In the genomic region with DNA sequence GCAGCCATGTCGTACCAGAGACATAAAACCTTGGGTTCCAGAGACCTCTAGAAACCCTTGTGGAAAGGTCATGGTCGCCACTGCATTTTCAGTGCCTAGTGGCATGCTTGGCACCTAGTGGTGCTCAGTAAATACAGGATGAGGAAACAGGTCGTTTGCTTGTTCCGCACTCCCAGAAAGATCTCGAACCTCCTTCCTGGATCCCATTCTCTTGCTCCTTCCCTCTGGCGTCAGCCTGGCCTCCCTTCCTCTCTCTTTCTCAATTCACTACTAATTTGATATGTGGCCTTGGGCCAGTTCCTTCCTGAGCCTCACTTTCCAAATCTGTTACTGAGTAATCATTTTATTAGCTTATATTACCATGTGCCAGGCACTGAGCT, we compare ENCODE assay signal across 11 cellular contexts. TPM values are rescaled to one million over a fixed set of nuclear protein-coding genes. Genes with fewer than 3 reads are reported as not detected.
A peak's percentile ranks its signal among the peaks of the same experiment; 100 is the strongest.
DNase-seq lines count a peak whose midpoint lies in the region; FAIRE-seq and TF ChIP-seq lines count a peak whose summit lies in the region.
"Had no signal": no experiment of that assay in that cellular context is flagged by ENCODE, and none has a peak within 500 bp of the region (broad histone marks: within the 10 kb centered on the region; RNA-seq: fewer than 3 reads in every experiment).

No MANE protein-coding gene starts in this region.

- H2BK5ac ChIP-seq in H9 (ENCODE audit: insufficient read length, low read length) = no peak overlapping the region

- DNase-seq in H9 (no peak), dermis blood vessel endothelial cell (peak; percentile 48), small intestine (peak; percentile 77), NOMO-1 treated with DMSO at 0.1 percent for 48 hours (lab: John Stamatoyannopoulos, UW; ENCODE audit: unreplicated experiment) (no peak), DMS79 treated with DMSO at 0.1 percent for 48 hours (lab: John Stamatoyannopoulos, UW) (no peak), cerebellum (ENCODE audit: low spot score) (no peak)
- no peak for DNase-seq in stimulated activated CD4-positive, alpha-beta T cell treated with anti-CD3 and anti-CD28 coated beads, Interleukin-1b, Interleukin-23, amount 100 ng/mL, for 48 hours
- DNase-seq: activated CD8-positive, alpha-beta memory T cell treated with anti-CD3 and anti-CD28 coated beads, Interleukin-2, amount 50 U/mL, for 4 hours; stimulated activated CD4-positive, alpha-beta T cell treated with anti-CD3 and anti-CD28 coated beads, Interleukin-12 subunit alpha, Interleukin-12 subunit beta, amount 100 ng/mL, for 4 hours had no signal

- WGBS in H9 (ENCODE audit: extremely low coverage, insufficient read length, low lambda C conversion rate) = no CpG with 5 or more reads among the region's 6 CpGs
- 18% methylated on average over 6 of the region's 6 CpGs for WGBS in liver
- 33 to 53% (median 43%) methylated on average over 6 of the region's 6 CpGs for WGBS in small intestine, 3 donors

- H3K4me1 ChIP-seq in H9 (ENCODE audit: insufficient read depth, low read length) (peaks cover 3% of the 10 kb centered on the region; the same call in 1 of the 2 replicates), liver (ENCODE audit: control insufficient read depth in 4 of 4, insufficient read depth in 4 of 4, low read length in 3 of 4) (peaks cover 59 to 91% (median 84%) of the 10 kb centered on the region in 4 donors), small intestine (ENCODE audit: control insufficient read depth in 2 of 2, insufficient read depth in 1 of 2, low read depth in 1 of 2, low read length in 1 of 2) (peaks cover 25 to 26% of the 10 kb centered on the region in 2 donors)

- H3K9ac ChIP-seq in H9 (ENCODE audit: extremely low read depth, insufficient read length, low read length) = no peak overlapping the region
- H3K9ac ChIP-seq in liver (ENCODE audit: low read depth in 1 of 2, low read length in 2 of 2) = peak overlapping the region in 1 of 2 donors; percentile 3

- H2BK12ac ChIP-seq in H9 (ENCODE audit: insufficient read length, low read depth, low read length) = no peak overlapping the region

- no peaks in the 10 kb centered on the region for H3K27me3 ChIP-seq in H9 (ENCODE audit: insufficient read depth, low read length)
- H3K27me3 ChIP-seq in liver (ENCODE audit: control insufficient read depth in 4 of 4, insufficient read depth in 4 of 4, low read length in 3 of 4) = no peaks in the 10 kb centered on the region
- no peaks in the 10 kb centered on the region for H3K27me3 ChIP-seq in small intestine (ENCODE audit: control insufficient read depth in 2 of 2, insufficient read depth in 2 of 2, low read length in 2 of 2)

- no peak for FAIRE-seq in small intestine (lab: Jason Lieb, UNC)
- FAIRE-seq: TTC549 had no signal

- no peak overlapping the region for H4K8ac ChIP-seq in H9 (replicated peaks; ENCODE audit: insufficient read length, low read depth, low read length)

- H3K9me3 ChIP-seq in H9 (ENCODE audit: control insufficient read depth, low read depth, low read length) (no peaks in the 10 kb centered on the region), liver (ENCODE audit: control insufficient read depth in 4 of 4, low read length in 3 of 4) (no peaks in the 10 kb centered on the region), small intestine (ENCODE audit: control insufficient read depth, low read depth) (no peaks in the 10 kb centered on the region)

- H3K56ac ChIP-seq in H9 (ENCODE audit: insufficient read length, low read depth, low read length) = no peak overlapping the region

- no peaks in the 10 kb centered on the region for H3K23me2 ChIP-seq in H9 (ENCODE audit: insufficient read length, low read depth, low read length, poor library complexity, severe bottlenecking)

- H3K36me3 ChIP-seq in liver (ENCODE audit: control insufficient read depth in 4 of 4, insufficient read depth in 3 of 4, low read depth in 1 of 4, low read length in 3 of 4) (peaks cover 0 to 2% (median under 1%) of the 10 kb centered on the region in 4 donors), small intestine (ENCODE audit: control insufficient read depth in 2 of 2, insufficient read depth in 2 of 2, low read length in 2 of 2) (no peaks in the 10 kb centered on the region)

- H3K36me3 Mint-ChIP-seq in H9 (ENCODE audit: insufficient read depth in 1 of 3, low read depth in 3 of 3) = no peaks in the 10 kb centered on the region; a peak in 1 of 7 replicates

- H3K27me3 Mint-ChIP-seq in H9 (ENCODE audit: low read depth) = no peaks in the 10 kb centered on the region

- H3K27ac ChIP-seq in H9 (ENCODE audit: insufficient read length, low read depth, low read length) (no peak overlapping the region), liver (ENCODE audit: low read depth in 1 of 2, low read length in 2 of 2) (peak overlapping the region; percentile 90), small intestine (ENCODE audit: low read depth in 1 of 2, low read length in 1 of 2) (peak overlapping the region; percentile 76 to 91)

- H3K4me2 ChIP-seq in H9 (ENCODE audit: insufficient read depth, insufficient read length, low read length) = no peak overlapping the region

- H3K79me2 ChIP-seq in H9 (ENCODE audit: insufficient read depth, low read length) = peaks cover 8% of the 10 kb centered on the region; the same call in 1 of the 2 replicates

- H3K27ac Mint-ChIP-seq in H9 = peak overlapping the region; percentile 46 to 73 (median 58); a peak in 4 of 7 replicates

- H3K18ac ChIP-seq in H9 (ENCODE audit: insufficient read length, low read depth, low read length) = no peak overlapping the region

- H2BK15ac ChIP-seq in H9 (ENCODE audit: low read depth, low read length) = no peak overlapping the region

- TF ChIP-seq CTCF in H9 (conservative IDR thresholded peaks at IDR 0.05) = no peak
- no peak for TF ChIP-seq CTCF in liver (IDR thresholded peaks at IDR 0.05; ENCODE audit: low read depth, low read length, missing input control)

- no peak overlapping the region for H2AFZ ChIP-seq in H9 (ENCODE audit: low read length)

- no peak overlapping the region for H2AK5ac ChIP-seq in H9 (ENCODE audit: insufficient read length, low read length)

- no peak overlapping the region for H3K23ac ChIP-seq in H9 (ENCODE audit: insufficient read length, low read depth, low read length)

- peaks cover 2% of the 10 kb centered on the region for H3K79me1 ChIP-seq in H9 (ENCODE audit: insufficient read depth, low read depth, low read length, poor library complexity, severe bottlenecking)

- no peak overlapping the region for H3K4me3 ChIP-seq in liver (ENCODE audit: low read depth in 1 of 3, low read length in 3 of 3)
- no peak overlapping the region for H3K4me3 ChIP-seq in small intestine (ENCODE audit: low read depth in 1 of 2, low read length in 2 of 2)

- H4K91ac ChIP-seq in H9 (ENCODE audit: insufficient read length, low read depth, low read length) = no peak overlapping the region

- peak; percentile 40 to 55 for TF ChIP-seq RAD21 in liver (IDR thresholded peaks at IDR 0.05)

- no peak overlapping the region for H4K5ac ChIP-seq in H9 (ENCODE audit: insufficient read length, low read depth, low read length)

- H3K4ac ChIP-seq in H9 (ENCODE audit: low read depth, low read length) = no peak overlapping the region

- H2BK20ac ChIP-seq in H9 (ENCODE audit: low read depth, low read length, poor library complexity, severe bottlenecking) = no peak overlapping the region

- H2BK120ac ChIP-seq in H9 (ENCODE audit: low read depth, low read length, poor library complexity, severe bottlenecking) = no peak overlapping the region

- H3T11ph ChIP-seq in H9 (ENCODE audit: low read length) = no peak overlapping the region

- no peaks in the 10 kb centered on the region for H3K9me3 Mint-ChIP-seq in H9

- peak overlapping the region in 1 of 2 experiments; percentile 14; a peak in 1 of 5 replicates for H3K4me3 Mint-ChIP-seq in H9

- H4K20me1 ChIP-seq in H9 (ENCODE audit: control insufficient read depth, insufficient read depth, insufficient read length) = no peaks in the 10 kb centered on the region

- H3K4me1 Mint-ChIP-seq in H9 = peaks cover 57 to 69% of the 10 kb centered on the region in 2 experiments

- no peak overlapping the region for H3K14ac ChIP-seq in H9 (ENCODE audit: insufficient read depth, low read length)

TF ChIP-seq in liver, 16 proteins besides CTCF, POLR2A, EP300 and RAD21 (continues in another document):
- TF ChIP-seq GABPA (IDR thresholded peaks at IDR 0.05 in 1 of 2, conservative IDR thresholded peaks at IDR 0.05 in 1 of 2) (no peak), HNF4G (IDR thresholded peaks at IDR 0.05) (no peak), NR2F2 (IDR thresholded peaks at IDR 0.05) (peak; percentile 85), TAF1 (conservative IDR thresholded peaks at IDR 0.05) (no peak), SP1 (IDR thresholded peaks at IDR 0.05) (peak; percentile 52), JUND (IDR thresholded peaks at IDR 0.05) (peak in 1 of 2 donors; percentile 67), FOXA1 (IDR thresholded peaks at IDR 0.05) (peak; percentile 83)
- TF ChIP-seq, protein P1, sequence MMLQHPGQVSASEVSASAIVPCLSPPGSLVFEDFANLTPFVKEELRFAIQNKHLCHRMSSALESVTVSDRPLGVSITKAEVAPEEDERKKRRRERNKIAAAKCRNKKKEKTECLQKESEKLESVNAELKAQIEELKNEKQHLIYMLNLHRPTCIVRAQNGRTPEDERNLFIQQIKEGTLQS (IDR thresholded peaks at IDR 0.05) = no peak

RNA-seq across cellular contexts. Expression of gene NDST1, which starts 4.4 kb away (rescaled TPM):
- 59.2 and 65.5 TPM in 2 replicates for total RNA-seq in H9 (2021)
- 68.1 and 99.5 TPM in 2 replicates for total RNA-seq in dermis blood vessel endothelial cell
- total RNA-seq in liver = 100 to 1,000 TPM in 1 of 2 donors, 10 to 100 TPM in 1; 39.5 to 103 TPM
- 10 to 100 TPM; 10.3 to 38.5 TPM for polyA plus RNA-seq in liver
- polyA plus RNA-seq in small intestine = 10 to 100 TPM in 2 of 3 donors, 1 to 10 TPM in 1; 7.4 to 26.2 (median 15.7) TPM
- total RNA-seq in cerebellum = 30.8 TPM

Comparison
In these comparisons a context has a peak if more than half of its experiments do, and no peak if none do; other contexts are left out.
1. DNase-seq: peak in dermis blood vessel endothelial cell (single experiment) and small intestine (single experiment); none in H9 (single experiment), stimulated activated CD4-positive, alpha-beta T cell treated with anti-CD3 and anti-CD28 coated beads, Interleukin-1b, Interleukin-23, amount 100 ng/mL, for 48 hours (single experiment), NOMO-1 treated with DMSO at 0.1 percent for 48 hours (single experiment), DMS79 treated with DMSO at 0.1 percent for 48 hours (single experiment) and cerebellum (single experiment).